ENCODE assay signal across 12 cellular contexts in genomic region chr5:141822134-141822533, GRCh38. TPM values are rescaled to one million over a fixed set of nuclear protein-coding genes. Genes with fewer than 3 reads are reported as not detected.
DNase-seq lines count a peak whose midpoint lies in the region; ATAC-seq and TF ChIP-seq lines count a peak whose summit lies in the region.
"Had no signal": no experiment of that assay in that cellular context is flagged by ENCODE, and none has a peak within 500 bp of the region (broad histone marks: within the 10 kb centered on the region; RNA-seq: fewer than 3 reads in every experiment).

No MANE protein-coding gene starts in this region.

- no peak overlapping the region for H3K4me3 Mint-ChIP-seq in effector memory CD8-positive, alpha-beta T cell
- H3K4me3 Mint-ChIP-seq in activated CD4-positive, alpha-beta T cell treated with anti-CD3 and anti-CD28 coated beads, Interleukin-2, amount 10 ng/mL, durations not matched to agents 24 days and 14 days = no peak overlapping the region
- H3K4me3 Mint-ChIP-seq: naive B cell had no signal

- H3K36me3 ChIP-seq in HUES48 (ENCODE audit: control insufficient read depth, insufficient read depth, low read length) = no peaks in the 10 kb centered on the region
- no peaks in the 10 kb centered on the region for H3K36me3 ChIP-seq in body of pancreas (replicated peaks in 1 of 2; ENCODE audit: insufficient read depth in 1 of 2, low read depth in 2 of 2)
- no peaks in the 10 kb centered on the region for H3K36me3 ChIP-seq in iPS-20b (ENCODE audit: insufficient read depth, low read depth, low read length)

- no peak overlapping the region for H3K4me3 ChIP-seq in HUES48 (ENCODE audit: low read depth, low read length)
- H3K4me3 ChIP-seq in body of pancreas = no peak overlapping the region
- H3K4me3 ChIP-seq in iPS-20b (ENCODE audit: low read length) = no peak overlapping the region

- H3K4me1 ChIP-seq in HUES48 (ENCODE audit: control insufficient read depth, insufficient read depth, low read length) = peaks cover 49% of the 10 kb centered on the region
- no peaks in the 10 kb centered on the region for H3K4me1 ChIP-seq in body of pancreas
- H3K4me1 ChIP-seq in iPS-20b (ENCODE audit: insufficient read depth, low read length) = peaks cover 44% of the 10 kb centered on the region; the same call in 1 of the 2 replicates

- H3K9me3 ChIP-seq in HUES48 (ENCODE audit: control insufficient read depth, insufficient read depth, low read length) (no peaks in the 10 kb centered on the region), body of pancreas (no peaks in the 10 kb centered on the region), iPS-20b (ENCODE audit: insufficient read depth, low read depth, low read length) (no peaks in the 10 kb centered on the region)

- TF ChIP-seq POLR2A in body of pancreas (IDR thresholded peaks at IDR 0.05) = no peak

- H3K36me3 Mint-ChIP-seq in effector memory CD8-positive, alpha-beta T cell (ENCODE audit: insufficient read depth) = peaks cover 2% of the 10 kb centered on the region
- no peaks in the 10 kb centered on the region for H3K36me3 Mint-ChIP-seq in activated CD4-positive, alpha-beta T cell treated with anti-CD3 and anti-CD28 coated beads, Interleukin-2, amount 10 ng/mL, durations not matched to agents 24 days and 14 days (ENCODE audit: low read depth)
- H3K36me3 Mint-ChIP-seq: naive B cell had no signal

- H3K9ac ChIP-seq in HUES48 (ENCODE audit: low read depth, low read length) (no peak overlapping the region), iPS-20b (ENCODE audit: low read depth, low read length) (no peak overlapping the region)

- no peak overlapping the region for H3K27ac Mint-ChIP-seq in effector memory CD8-positive, alpha-beta T cell
- H3K27ac Mint-ChIP-seq in activated CD4-positive, alpha-beta T cell treated with anti-CD3 and anti-CD28 coated beads, Interleukin-2, amount 10 ng/mL, durations not matched to agents 24 days and 14 days = no peak overlapping the region
- H3K27ac Mint-ChIP-seq: naive B cell had no signal

- H3K27me3 ChIP-seq in HUES48 (ENCODE audit: control insufficient read depth, insufficient read depth, low read length) = no peaks in the 10 kb centered on the region; the same call in 1 of the 2 replicates
- no peaks in the 10 kb centered on the region for H3K27me3 ChIP-seq in body of pancreas
- no peaks in the 10 kb centered on the region for H3K27me3 ChIP-seq in iPS-20b (ENCODE audit: insufficient read depth, low read length)

- peaks cover 4 to 6% of the 10 kb centered on the region in 2 donors for H3K4me1 Mint-ChIP-seq in effector memory CD8-positive, alpha-beta T cell (ENCODE audit: low read depth in 2 of 2)
- H3K4me1 Mint-ChIP-seq in activated CD4-positive, alpha-beta T cell treated with anti-CD3 and anti-CD28 coated beads, Interleukin-2, amount 10 ng/mL, durations not matched to agents 24 days and 14 days = no peaks in the 10 kb centered on the region
- H3K4me1 Mint-ChIP-seq: naive B cell had no signal

- 44% methylated on average over 2 of the region's 2 CpGs for WGBS in body of pancreas, 2 donors

- intact Hi-C loops in body of pancreas (cut with DNase I) = no loop called here
- intact Hi-C loops in activated CD4-positive, alpha-beta T cell treated with anti-CD3 and anti-CD28 coated beads, Interleukin-2, amount 10 ng/mL, durations not matched to agents 24 days and 14 days (cut with micrococcal nuclease) = no loop called here

- DNase-seq in body of pancreas (peak in 2 of 4 donors; percentile 17 to 20), iPS-NIHi7 (ENCODE audit: extremely low spot score) (no peak), UCSD-AML1 (lab: John Stamatoyannopoulos, UW; ENCODE audit: unreplicated experiment) (no peak)
- DNase-seq in effector memory CD8-positive, alpha-beta T cell = no peak
- no peak for DNase-seq in activated CD4-positive, alpha-beta T cell treated with anti-CD3 and anti-CD28 coated beads, Interleukin-2, amount 10 ng/mL, durations not matched to agents 24 days and 14 days
- DNase-seq: GDM1; naive B cell; NCI-H1092; stimulated activated CD4-positive, alpha-beta T cell treated with anti-CD3 and anti-CD28 coated beads, Interleukin-4, amount 100 ng/mL, for 4 hours had no signal

- peak; percentile 59 for ATAC-seq in body of pancreas
- no peak for ATAC-seq in effector memory CD8-positive, alpha-beta T cell (replicated peaks)

- no peak for TF ChIP-seq CTCF in body of pancreas (IDR thresholded peaks at IDR 0.05)

- H3K27ac ChIP-seq in HUES48 (ENCODE audit: low read depth, low read length) (peak overlapping the region; percentile 83), body of pancreas (peak overlapping the region in 2 of 4 donors; percentile 36 to 51), iPS-20b (ENCODE audit: low read length) (peak overlapping the region; percentile 42), temporal lobe (ENCODE audit: low read depth, low read length) (peak overlapping the region; percentile 88)

- peaks cover 13 to 55% of the 10 kb centered on the region in 2 donors for H3K27me3 Mint-ChIP-seq in effector memory CD8-positive, alpha-beta T cell
- H3K27me3 Mint-ChIP-seq in activated CD4-positive, alpha-beta T cell treated with anti-CD3 and anti-CD28 coated beads, Interleukin-2, amount 10 ng/mL, durations not matched to agents 24 days and 14 days = peaks cover 22% of the 10 kb centered on the region

- no peaks in the 10 kb centered on the region for H3K9me3 Mint-ChIP-seq in effector memory CD8-positive, alpha-beta T cell
- no peaks in the 10 kb centered on the region for H3K9me3 Mint-ChIP-seq in activated CD4-positive, alpha-beta T cell treated with anti-CD3 and anti-CD28 coated beads, Interleukin-2, amount 10 ng/mL, durations not matched to agents 24 days and 14 days
- H3K9me3 Mint-ChIP-seq: naive B cell had no signal

RNA-seq across cellular contexts. Expression of gene PCDH1, which starts 56.1 kb away (rescaled TPM):
- total RNA-seq in body of pancreas (10 to 100 TPM; 24.9 to 31.3 TPM), temporal lobe (49.2 TPM)
- 0.17 TPM in 1 of 2 replicates, not detected in the other for total RNA-seq in activated CD4-positive, alpha-beta T cell treated with anti-CD3 and anti-CD28 coated beads, Interleukin-2, amount 10 ng/mL, durations not matched to agents 24 days and 14 days

Comparison
In these comparisons a context has a peak if more than half of its experiments do, and no peak if none do; other contexts are left out.
1. RNA of gene PCDH1, which starts 56.1 kb away (total RNA-seq): 49.2 TPM in temporal lobe (single experiment) and 24.9 to 31.3 TPM in body of pancreas; 0.17 TPM in activated CD4-positive, alpha-beta T cell treated with anti-CD3 and anti-CD28 coated beads, Interleukin-2, amount 10 ng/mL, durations not matched to agents 24 days and 14 days; every median in the first group is over 10 times any median in the second.